Comparison of ENCODE assay signal across 30 cellular contexts in genomic region chr21:41518757-41519156, GRCh38. TPM values are rescaled to one million over a fixed set of nuclear protein-coding genes. Genes with fewer than 3 reads are reported as not detected.
"Had no signal": no experiment of that assay in that cellular context is flagged by ENCODE, and none has a peak within 500 bp of the region (broad histone marks: within the 10 kb centered on the region; RNA-seq: fewer than 3 reads in every experiment).

No MANE protein-coding gene starts in this region.

- H3K4me3 ChIP-seq: colonic mucosa, esophagus squamous epithelium, gastrocnemius medialis, heart right ventricle, left lung, lower lobe of right lung, mucosa of descending colon had no signal

- FAIRE-seq: endometrium, islet of Langerhans, keratinocyte had no signal

- H3K9me3 ChIP-seq: colonic mucosa, esophagus squamous epithelium, gastrocnemius medialis, left lung, lower lobe of right lung, mucosa of descending colon had no signal

- H3K27ac ChIP-seq: epithelial cell of prostate, esophagus squamous epithelium, gastrocnemius medialis, heart right ventricle, left lung, lower lobe of right lung had no signal

- H3K4me1 ChIP-seq: esophagus squamous epithelium, gastrocnemius medialis, heart right ventricle, left lung, lower lobe of right lung had no signal

- H3K36me3 ChIP-seq: colonic mucosa, esophagus squamous epithelium, gastrocnemius medialis, heart right ventricle, left lung, lower lobe of right lung had no signal

- H3K27me3 ChIP-seq: colonic mucosa, esophagus squamous epithelium, gastrocnemius medialis, left lung had no signal

- ATAC-seq: effector memory CD8-positive, alpha-beta T cell; esophagus mucosa; gastrocnemius medialis; heart right ventricle; left cardiac atrium; left lung; left ventricle myocardium superior; lower lobe of right lung; mucosa of descending colon had no signal

- DNase-seq: colonic mucosa; cortex of kidney; effector CD8-positive, alpha-beta T cell; effector memory CD8-positive, alpha-beta T cell; endodermal cell; erythroblast; esophagus squamous epithelium; foreskin fibroblast; foreskin melanocyte; gastrocnemius medialis; glutamatergic neuron; head of caudate nucleus; heart right ventricle; hippocampal formation; left cardiac atrium; left lung; left ventricle myocardium superior; lower lobe of right lung; mesenchymal stem cell; mucosa of descending colon; naive B cell had no signal

RNA-seq across cellular contexts. Expression of gene TMPRSS2, which starts 10.8 kb away (rescaled TPM):
- total RNA-seq: dermis microvascular lymphatic vessel endothelial cell, glomerular endothelial cell, heart right ventricle, left cardiac atrium, left ventricle myocardium superior, lung microvascular endothelial cell, myocyte had no signal
- polyA plus RNA-seq: keratinocyte had no signal
